20 cellular contexts compared by ENCODE assay signal in the genomic region with DNA sequence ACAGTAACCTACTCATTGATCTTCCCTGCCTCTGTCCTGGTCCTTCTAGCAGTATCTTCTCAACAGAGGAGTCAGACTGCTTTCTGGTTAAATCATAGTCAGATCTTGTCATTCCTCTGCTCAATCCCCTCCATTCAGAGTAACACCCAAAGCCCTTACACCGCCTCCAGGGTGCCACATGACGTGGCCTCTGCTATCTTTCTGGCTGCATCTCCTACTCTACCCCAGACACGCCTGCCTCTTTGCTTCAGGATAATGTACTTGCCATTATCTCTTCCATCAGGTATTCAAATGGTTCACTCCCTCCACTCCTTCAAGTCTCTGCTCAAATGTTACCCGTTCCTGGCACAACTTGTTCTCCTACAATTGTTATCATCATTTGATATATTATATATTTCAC.
"Had no signal": no experiment of that assay in that cellular context is flagged by ENCODE, and none has a peak within 500 bp of the region (broad histone marks: within the 10 kb centered on the region; RNA-seq: fewer than 3 reads in every experiment).

No MANE protein-coding gene starts in this region.

- H3K4me3 ChIP-seq: MG63 had no signal

- H3K27me3 ChIP-seq: MG63 had no signal

- H3K36me3 ChIP-seq: MG63 had no signal

- DNase-seq: KBM-7, MG63, NCI-H1092, NCI-H1105 treated with DMSO at 0.1 percent for 48 hours, NCI-H1417 treated with DMSO at 0.1 percent for 48 hours, NCI-H146, NCI-H1694 treated with DMSO at 0.1 percent for 48 hours, NCI-H2029, NCI-H2081 treated with DMSO at 0.1 percent for 48 hours, NCI-H2171, NCI-H226, NCI-H446, NCI-H510A, NCI-H524 treated with DMSO at 0.1 percent for 48 hours, NCI-H69, NCI-H774, PC-3, SHP77 had no signal

- H3K9me3 ChIP-seq: MG63 had no signal

- H3K27ac ChIP-seq: HL-60, RWPE1 had no signal
